Comparison of ENCODE assay signal across 13 cellular contexts in genomic region chr14:103551338-103551762, GRCh38. TPM values are rescaled to one million over a fixed set of nuclear protein-coding genes. Genes with fewer than 3 reads are reported as not detected.
DNase-seq lines count a peak whose midpoint lies in the region; ATAC-seq and TF ChIP-seq lines count a peak whose summit lies in the region.
"Had no signal": no experiment of that assay in that cellular context is flagged by ENCODE, and none has a peak within 500 bp of the region (broad histone marks: within the 10 kb centered on the region; RNA-seq: fewer than 3 reads in every experiment).

No MANE protein-coding gene starts in this region.

- no peak for DNase-seq in GM23338 (ENCODE audit: low spot score)
- DNase-seq in coronary artery (ENCODE audit: low spot score), result peak; percentile 91
- DNase-seq in left lung, result no peak
- peak; percentile 73 for DNase-seq in spleen
- DNase-seq in GDM1 (lab: John Stamatoyannopoulos, UW), result no peak
- DNase-seq in NK-92 treated with Interleukin-12 subunit alpha and Interleukin-12 subunit beta, amount 100 ng/mL, for 24 hours (lab: John Stamatoyannopoulos, UW), result no peak
- DNase-seq: activated CD4-positive, alpha-beta T cell treated with anti-CD3 and anti-CD28 coated beads, Interleukin-2, amount 10 ng/mL, durations not matched to agents 7 days and 5 days; NCI-H2081 treated with DMSO at 0.1 percent for 48 hours; SIG-M5; stimulated activated CD4-positive, alpha-beta T cell treated with anti-CD3 and anti-CD28 coated beads, Interleukin-4, amount 100 ng/mL, for 1 hour had no signal

- intact Hi-C loops in left lung (cut with DNase I) (no loop called here), spleen (cut with DNase I; ENCODE audit: low total_unique reads) (loop anchor here (5.0 kb wide), 1 partner anchor 34 kb away; no protein-coding TSS in a partner anchor)

- no peaks in the 10 kb centered on the region for H3K27me3 ChIP-seq in GM23338 (ENCODE audit: insufficient read depth)
- H3K27me3 ChIP-seq in left lung, result no peaks in the 10 kb centered on the region
- no peaks in the 10 kb centered on the region for H3K27me3 ChIP-seq in spleen (replicated peaks in 1 of 7)

- no peak for TF ChIP-seq CTCF in GM23338 (conservative IDR thresholded peaks at IDR 0.05; ENCODE audit: low read depth in 2 of 2)
- TF ChIP-seq CTCF in coronary artery (IDR thresholded peaks at IDR 0.05), result no peak
- no peak for TF ChIP-seq CTCF in left lung (IDR thresholded peaks at IDR 0.05)
- TF ChIP-seq CTCF in spleen (IDR thresholded peaks at IDR 0.05 in 8 of 11, conservative IDR thresholded peaks at IDR 0.05 in 3 of 11), result no peak

- H2AFZ ChIP-seq in GM23338, result no peak overlapping the region

- peaks cover 5% of the 10 kb centered on the region; the same call in 1 of the 3 replicates for H3K4me1 Mint-ChIP-seq in GM23338
- H3K4me1 Mint-ChIP-seq: activated CD4-positive, alpha-beta T cell treated with anti-CD3 and anti-CD28 coated beads, Interleukin-2, amount 10 ng/mL, durations not matched to agents 7 days and 5 days had no signal

- no peaks in the 10 kb centered on the region for H3F3A ChIP-seq in GM23338 (replicated peaks; ENCODE audit: low read depth)

- no peaks in the 10 kb centered on the region for H3K9me2 ChIP-seq in GM23338 (ENCODE audit: insufficient read depth)

- WGBS in spleen, 5 donors, result 79 to 87% (median 81%) methylated on average over 13 to 17 of the region's 17 CpGs

- no peaks in the 10 kb centered on the region for H3K9me3 Mint-ChIP-seq in GM23338
- H3K9me3 Mint-ChIP-seq: activated CD4-positive, alpha-beta T cell treated with anti-CD3 and anti-CD28 coated beads, Interleukin-2, amount 10 ng/mL, durations not matched to agents 7 days and 5 days had no signal

- H3K9me3 ChIP-seq in left lung, result no peaks in the 10 kb centered on the region
- H3K9me3 ChIP-seq in spleen, result no peaks in the 10 kb centered on the region

- H3K36me3 Mint-ChIP-seq in GM23338 (ENCODE audit: low read depth), result no peaks in the 10 kb centered on the region; the same call in 2 of the 3 replicates

- H3K27ac Mint-ChIP-seq in GM23338, result peak overlapping the region; percentile 80; the same call in 1 of the 2 replicates
- H3K27ac Mint-ChIP-seq: activated CD4-positive, alpha-beta T cell treated with anti-CD3 and anti-CD28 coated beads, Interleukin-2, amount 10 ng/mL, durations not matched to agents 7 days and 5 days had no signal

- ATAC-seq in GM23338 (no peak), left lung (no peak), HG02678 (IDR thresholded peaks at IDR 0.05; ENCODE audit: unreplicated experiment) (no peak), HG02759 (IDR thresholded peaks at IDR 0.05; ENCODE audit: unreplicated experiment) (no peak)

- no peak overlapping the region for H3K4me3 Mint-ChIP-seq in GM23338
- H3K4me3 Mint-ChIP-seq: activated CD4-positive, alpha-beta T cell treated with anti-CD3 and anti-CD28 coated beads, Interleukin-2, amount 10 ng/mL, durations not matched to agents 7 days and 5 days had no signal

- H3K4me2 ChIP-seq in GM23338, result no peak overlapping the region

- H3K4me3 ChIP-seq in GM23338 (no peak overlapping the region), coronary artery (peak overlapping the region; percentile 57), left lung (peak overlapping the region in 1 of 2 donors; percentile 9), spleen (no peak overlapping the region)

- H3K79me2 ChIP-seq in GM23338 (replicated peaks; ENCODE audit: insufficient read depth), result no peaks in the 10 kb centered on the region

- H3K36me3 ChIP-seq in GM23338 (ENCODE audit: insufficient read depth) (no peaks in the 10 kb centered on the region), left lung (peaks cover 0 to 6% of the 10 kb centered on the region in 2 donors), spleen (peaks cover 0 to 23% (median 0%) of the 10 kb centered on the region in 6 donors)

- H3K4me1 ChIP-seq in GM23338 (ENCODE audit: insufficient read depth) (no peaks in the 10 kb centered on the region), left lung (peaks cover 11 to 19% of the 10 kb centered on the region in 2 donors), spleen (peaks cover 0 to 46% (median 23%) of the 10 kb centered on the region in 6 donors)

- H3K27me3 Mint-ChIP-seq in GM23338 (ENCODE audit: insufficient read depth, low read depth, poor library complexity), result peaks cover 6% of the 10 kb centered on the region
- H3K27me3 Mint-ChIP-seq: activated CD4-positive, alpha-beta T cell treated with anti-CD3 and anti-CD28 coated beads, Interleukin-2, amount 10 ng/mL, durations not matched to agents 7 days and 5 days had no signal

- H4K20me1 ChIP-seq in GM23338 (replicated peaks; ENCODE audit: insufficient read depth), result no peaks in the 10 kb centered on the region

- no peak overlapping the region for H3K27ac ChIP-seq in GM23338 (ENCODE audit: low read depth)
- H3K27ac ChIP-seq in coronary artery, result peak overlapping the region; percentile 90 to 96
- peak overlapping the region; percentile 64 to 71 for H3K27ac ChIP-seq in left lung
- H3K27ac ChIP-seq in spleen, result peak overlapping the region in 3 of 8 donors; percentile 41 to 61 (median 55)
- H3K27ac ChIP-seq: C4-2B had no signal

- no peak for TF ChIP-seq POLR2A in spleen (IDR thresholded peaks at IDR 0.05)

TF ChIP-seq in GM23338, 12 proteins besides CTCF, POLR2A, EP300 and RAD21:
- TF ChIP-seq ZNF331 (CRISPR knock-in tag; IDR thresholded peaks at IDR 0.05; ENCODE audit: low read depth), result no peak

RNA-seq across cellular contexts. Expression of gene BAG5, which starts 11.1 kb away (rescaled TPM):
- 25.4 and 29.2 TPM in 2 replicates for total RNA-seq in GM23338 (2014; rRNA removed; shearing (Covaris generic))
- polyA plus RNA-seq in GM23338 (2016; fragmentation: Nextera tagmentation; extraction: Ambion mirVana) (16.4 and 21.1 TPM in 2 replicates), spleen (10 to 100 TPM in 1 of 3 donors, 1 to 10 TPM in 2; 9.3 to 16.0 (median 9.9) TPM)
- total RNA-seq in left lung (10 to 100 TPM; 22.7 to 26.3 TPM), spleen (10 to 100 TPM; 29.2 to 42.5 (median 32.5) TPM)

RNA-seq across cellular contexts. Expression of gene COA8, which starts 11.4 kb away (rescaled TPM):
- total RNA-seq in GM23338 (2014; rRNA removed; shearing (Covaris generic)), result 61.3 and 82.6 TPM in 2 replicates
- 129 and 130 TPM in 2 replicates for polyA plus RNA-seq in GM23338 (2016; fragmentation: Nextera tagmentation; extraction: Ambion mirVana)
- 10 to 100 TPM; 35.1 to 35.6 TPM for total RNA-seq in left lung
- total RNA-seq in spleen, result 10 to 100 TPM; 15.2 to 26.0 (median 20.4) TPM
- polyA plus RNA-seq in spleen, result 10 to 100 TPM; 34.1 to 39.5 (median 38.9) TPM

RNA-seq across cellular contexts. Expression of gene TRMT61A, which starts 22.4 kb away (rescaled TPM):
- 22.0 and 28.2 TPM in 2 replicates for total RNA-seq in GM23338 (2014; rRNA removed; shearing (Covaris generic))
- polyA plus RNA-seq in GM23338 (2016; fragmentation: Nextera tagmentation; extraction: Ambion mirVana), result 13.2 and 13.4 TPM in 2 replicates
- total RNA-seq in left lung, result 10 to 100 TPM in 1 of 2 donors, 1 to 10 TPM in 1; 8.6 to 12.6 TPM
- 10 to 100 TPM in 1 of 7 donors, 1 to 10 TPM in 6; 8.0 to 11.3 (median 9.5) TPM for total RNA-seq in spleen
- polyA plus RNA-seq in spleen, result 10 to 100 TPM in 2 of 3 donors, 1 to 10 TPM in 1; 8.6 to 14.2 (median 11.1) TPM

RNA-seq across cellular contexts. Expression of gene CKB, which starts 28.7 kb away (rescaled TPM):
- total RNA-seq in GM23338 (2014; rRNA removed; shearing (Covaris generic)), result 504 and 604 TPM in 2 replicates
- 846 and 852 TPM in 2 replicates for polyA plus RNA-seq in GM23338 (2016; fragmentation: Nextera tagmentation; extraction: Ambion mirVana)
- 100 to 1,000 TPM; 129 to 272 TPM for total RNA-seq in left lung
- 10 to 100 TPM in 4 of 7 donors, 1 to 10 TPM in 3; 8.0 to 22.6 (median 10.8) TPM for total RNA-seq in spleen
- polyA plus RNA-seq in spleen, result 10 to 100 TPM; 14.3 to 28.4 (median 20.6) TPM

Comparison
In these comparisons a context has a peak if more than half of its experiments do, and no peak if none do; other contexts are left out.
1. DNase-seq: peak in coronary artery (single experiment) and spleen (single experiment); none in GM23338 (single experiment), left lung (0 of 2), GDM1 (single experiment) and NK-92 treated with Interleukin-12 subunit alpha and Interleukin-12 subunit beta, amount 100 ng/mL, for 24 hours (single experiment).